1 cellular context compared by ENCODE assay signal in the genomic region with DNA sequence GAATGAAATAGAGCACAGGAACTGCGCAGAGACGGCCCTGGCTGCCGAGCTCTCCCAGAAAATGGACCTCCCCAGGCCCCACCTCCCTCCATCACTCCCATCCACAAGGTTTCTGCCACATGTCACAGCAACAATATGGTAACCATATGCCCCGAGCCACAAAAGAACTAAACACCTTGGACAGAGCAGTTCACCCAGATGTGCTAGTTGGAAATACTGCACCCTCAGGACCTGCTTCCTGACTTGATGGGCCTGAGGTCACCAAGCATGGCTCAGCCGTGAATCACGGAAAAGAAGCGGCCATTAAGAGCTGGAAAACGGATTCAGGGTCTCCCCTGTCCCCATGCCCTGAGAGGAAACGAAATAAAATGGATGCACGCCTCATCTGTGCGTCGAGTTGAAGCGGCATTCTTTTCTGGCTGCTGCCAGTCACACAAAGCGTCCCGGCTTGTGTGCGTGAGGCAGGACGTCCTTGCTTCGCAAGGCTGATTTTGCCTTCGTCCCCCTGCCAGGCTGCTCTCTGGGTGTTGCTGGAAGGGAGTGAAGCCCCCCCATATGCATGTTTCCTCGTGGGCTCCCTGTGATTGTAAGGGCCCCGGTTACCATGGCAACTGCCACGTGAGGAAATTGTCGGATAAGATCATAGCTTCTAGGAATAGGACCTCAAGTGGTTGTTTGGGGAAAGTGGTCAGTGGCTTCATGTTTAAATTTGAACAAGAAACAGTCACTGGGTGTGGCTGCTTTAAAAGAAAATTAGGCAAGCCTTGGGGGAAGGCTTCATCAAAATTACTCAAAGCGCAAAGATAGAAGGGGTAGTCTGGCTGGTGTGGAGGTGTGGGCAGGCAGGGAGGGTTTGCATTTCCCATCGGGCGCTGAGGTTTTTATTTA.
TF ChIP-seq lines count a peak whose summit lies in the region.

No MANE protein-coding gene starts in this region.

TF ChIP-seq in K562, 482 proteins besides CTCF, POLR2A, EP300 and RAD21:
- TF ChIP-seq BMI1 (IDR thresholded peaks at IDR 0.05; ENCODE audit: low read length) (no peak), NR1H2 (CRISPR knock-in tag; IDR thresholded peaks at IDR 0.05) (no peak), RFX1 (IDR thresholded peaks at IDR 0.05) (peak; percentile 89)
- TF ChIP-seq, protein P1, sequence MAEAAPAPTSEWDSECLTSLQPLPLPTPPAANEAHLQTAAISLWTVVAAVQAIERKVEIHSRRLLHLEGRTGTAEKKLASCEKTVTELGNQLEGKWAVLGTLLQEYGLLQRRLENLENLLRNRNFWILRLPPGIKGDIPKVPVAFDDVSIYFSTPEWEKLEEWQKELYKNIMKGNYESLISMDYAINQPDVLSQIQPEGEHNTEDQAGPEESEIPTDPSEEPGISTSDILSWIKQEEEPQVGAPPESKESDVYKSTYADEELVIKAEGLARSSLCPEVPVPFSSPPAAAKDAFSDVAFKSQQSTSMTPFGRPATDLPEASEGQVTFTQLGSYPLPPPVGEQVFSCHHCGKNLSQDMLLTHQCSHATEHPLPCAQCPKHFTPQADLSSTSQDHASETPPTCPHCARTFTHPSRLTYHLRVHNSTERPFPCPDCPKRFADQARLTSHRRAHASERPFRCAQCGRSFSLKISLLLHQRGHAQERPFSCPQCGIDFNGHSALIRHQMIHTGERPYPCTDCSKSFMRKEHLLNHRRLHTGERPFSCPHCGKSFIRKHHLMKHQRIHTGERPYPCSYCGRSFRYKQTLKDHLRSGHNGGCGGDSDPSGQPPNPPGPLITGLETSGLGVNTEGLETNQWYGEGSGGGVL (CRISPR knock-in tag; IDR thresholded peaks at IDR 0.05): no peak
- TF ChIP-seq, protein P2, sequence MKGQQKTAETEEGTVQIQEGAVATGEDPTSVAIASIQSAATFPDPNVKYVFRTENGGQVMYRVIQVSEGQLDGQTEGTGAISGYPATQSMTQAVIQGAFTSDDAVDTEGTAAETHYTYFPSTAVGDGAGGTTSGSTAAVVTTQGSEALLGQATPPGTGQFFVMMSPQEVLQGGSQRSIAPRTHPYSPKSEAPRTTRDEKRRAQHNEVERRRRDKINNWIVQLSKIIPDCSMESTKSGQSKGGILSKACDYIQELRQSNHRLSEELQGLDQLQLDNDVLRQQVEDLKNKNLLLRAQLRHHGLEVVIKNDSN (CRISPR knock-in tag; IDR thresholded peaks at IDR 0.05): peak; percentile 27; the same call in 1 of the 2 replicates
- TF ChIP-seq, protein P3, sequence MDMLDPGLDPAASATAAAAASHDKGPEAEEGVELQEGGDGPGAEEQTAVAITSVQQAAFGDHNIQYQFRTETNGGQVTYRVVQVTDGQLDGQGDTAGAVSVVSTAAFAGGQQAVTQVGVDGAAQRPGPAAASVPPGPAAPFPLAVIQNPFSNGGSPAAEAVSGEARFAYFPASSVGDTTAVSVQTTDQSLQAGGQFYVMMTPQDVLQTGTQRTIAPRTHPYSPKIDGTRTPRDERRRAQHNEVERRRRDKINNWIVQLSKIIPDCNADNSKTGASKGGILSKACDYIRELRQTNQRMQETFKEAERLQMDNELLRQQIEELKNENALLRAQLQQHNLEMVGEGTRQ (CRISPR knock-in tag; IDR thresholded peaks at IDR 0.05): peak; percentile 70
- TF ChIP-seq, protein P4, sequence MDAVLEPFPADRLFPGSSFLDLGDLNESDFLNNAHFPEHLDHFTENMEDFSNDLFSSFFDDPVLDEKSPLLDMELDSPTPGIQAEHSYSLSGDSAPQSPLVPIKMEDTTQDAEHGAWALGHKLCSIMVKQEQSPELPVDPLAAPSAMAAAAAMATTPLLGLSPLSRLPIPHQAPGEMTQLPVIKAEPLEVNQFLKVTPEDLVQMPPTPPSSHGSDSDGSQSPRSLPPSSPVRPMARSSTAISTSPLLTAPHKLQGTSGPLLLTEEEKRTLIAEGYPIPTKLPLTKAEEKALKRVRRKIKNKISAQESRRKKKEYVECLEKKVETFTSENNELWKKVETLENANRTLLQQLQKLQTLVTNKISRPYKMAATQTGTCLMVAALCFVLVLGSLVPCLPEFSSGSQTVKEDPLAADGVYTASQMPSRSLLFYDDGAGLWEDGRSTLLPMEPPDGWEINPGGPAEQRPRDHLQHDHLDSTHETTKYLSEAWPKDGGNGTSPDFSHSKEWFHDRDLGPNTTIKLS (IDR thresholded peaks at IDR 0.05; ENCODE audit: borderline replicate concordance, low read depth): no peak
- TF ChIP-seq, protein P5, sequence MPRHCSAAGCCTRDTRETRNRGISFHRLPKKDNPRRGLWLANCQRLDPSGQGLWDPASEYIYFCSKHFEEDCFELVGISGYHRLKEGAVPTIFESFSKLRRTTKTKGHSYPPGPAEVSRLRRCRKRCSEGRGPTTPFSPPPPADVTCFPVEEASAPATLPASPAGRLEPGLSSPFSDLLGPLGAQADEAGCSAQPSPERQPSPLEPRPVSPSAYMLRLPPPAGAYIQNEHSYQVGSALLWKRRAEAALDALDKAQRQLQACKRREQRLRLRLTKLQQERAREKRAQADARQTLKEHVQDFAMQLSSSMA (CRISPR knock-in tag; IDR thresholded peaks at IDR 0.05): no peak
TF ChIP-seq in K562: peak in this region for 3.
